Comparison of ENCODE assay signal across 20 cellular contexts in the genomic region with DNA sequence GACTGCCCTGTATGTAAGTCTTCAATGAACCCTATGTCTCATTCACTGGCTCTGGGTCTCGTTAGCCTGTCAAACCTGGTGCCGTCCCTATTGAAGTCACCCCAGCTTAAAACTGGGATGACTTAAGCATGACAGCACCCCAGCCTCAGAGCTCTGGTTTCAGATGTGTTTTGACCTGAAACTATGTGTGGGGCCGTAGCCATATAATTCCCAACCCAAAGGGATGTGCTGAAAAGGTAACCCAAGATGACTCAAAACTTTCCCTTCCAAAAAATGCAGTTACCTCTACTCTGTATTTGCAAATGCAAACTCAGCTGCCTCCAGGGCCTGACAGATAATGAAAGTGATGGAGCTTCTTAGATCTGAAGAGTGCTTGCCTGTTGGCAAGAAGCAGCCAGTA.
A peak's percentile ranks its signal among the peaks of the same experiment; 100 is the strongest.
DNase-seq lines count a peak whose midpoint lies in the region; ATAC-seq and TF ChIP-seq lines count a peak whose summit lies in the region.
"Had no signal": no experiment of that assay in that cellular context is flagged by ENCODE, and none has a peak within 500 bp of the region (broad histone marks: within the 10 kb centered on the region; RNA-seq: fewer than 3 reads in every experiment).

No MANE protein-coding gene starts in this region.

- ATAC-seq in GM21515 (IDR thresholded peaks at IDR 0.05; ENCODE audit: unreplicated experiment) (peak; percentile 56), HG03039 (IDR thresholded peaks at IDR 0.05; ENCODE audit: unreplicated experiment) (peak; percentile 55)
- ATAC-seq: right lobe of liver had no signal

- no peaks in the 10 kb centered on the region for H3F3A ChIP-seq in smooth muscle cell (ENCODE audit: low read depth)
- H3F3A ChIP-seq in MM.1S (ENCODE audit: insufficient read depth, low read length): no peaks in the 10 kb centered on the region

- no peak overlapping the region for H3K4me2 ChIP-seq in parathyroid adenoma (ENCODE audit: low read length)
- no peak overlapping the region for H3K4me2 ChIP-seq in smooth muscle cell
- no peak overlapping the region for H3K4me2 ChIP-seq in MM.1S (ENCODE audit: low read depth, low read length)

- DNase-seq in stimulated activated CD4-positive, alpha-beta T cell treated with anti-CD3 and anti-CD28 coated beads, Interleukin-15, amount 100 ng/mL, for 24 hours: peak; percentile 2
- no peak for DNase-seq in stimulated activated CD4-positive, alpha-beta T cell treated with anti-CD3 and anti-CD28 coated beads, Interleukin-2, amount 100 ng/mL, for 48 hours
- no peak for DNase-seq in smooth muscle cell (lab: John Stamatoyannopoulos, UW; ENCODE audit: unreplicated experiment)
- no peak for DNase-seq in NK-92 (lab: John Stamatoyannopoulos, UW; ENCODE audit: unreplicated experiment)
- DNase-seq in MM.1S: no peak
- DNase-seq: activated effector memory CD4-positive, alpha-beta T cell treated with anti-CD3 and anti-CD28 coated beads, Interleukin-2, amount 50 U/mL, for 16 hours; CD4-positive, alpha-beta T cell; cortex of kidney; Kasumi-1; NCI-H187; NCI-H524; right lobe of liver; stimulated activated CD4-positive, alpha-beta T cell treated with anti-CD3 and anti-CD28 coated beads, Interleukin-4, amount 100 ng/mL, for 24 hours; SW 1271; WERI-Rb-1 had no signal

- H3K27ac ChIP-seq in parathyroid adenoma: peak overlapping the region; percentile 0
- no peak overlapping the region for H3K27ac ChIP-seq in smooth muscle cell (ENCODE audit: low read depth)
- H3K27ac ChIP-seq in MM.1S (ENCODE audit: low read length): no peak overlapping the region
- H3K27ac ChIP-seq: epithelial cell of prostate, right lobe of liver, tibial nerve, WERI-Rb-1 had no signal

- H3K9me3 ChIP-seq in parathyroid adenoma (ENCODE audit: control insufficient read depth, low read length) (no peaks in the 10 kb centered on the region), smooth muscle cell (replicated peaks; ENCODE audit: low read depth) (no peaks in the 10 kb centered on the region), MM.1S (replicated peaks; ENCODE audit: insufficient read depth, low read length) (no peaks in the 10 kb centered on the region)
- H3K9me3 ChIP-seq: right lobe of liver, tibial nerve had no signal

- H3K36me3 ChIP-seq in parathyroid adenoma (ENCODE audit: control insufficient read depth, insufficient read depth, low read length) (no peaks in the 10 kb centered on the region), smooth muscle cell (ENCODE audit: low read depth) (no peaks in the 10 kb centered on the region), MM.1S (replicated peaks; ENCODE audit: insufficient read depth, low read length) (no peaks in the 10 kb centered on the region)
- H3K36me3 ChIP-seq: right lobe of liver, tibial nerve, WERI-Rb-1 had no signal

- H2AFZ ChIP-seq in parathyroid adenoma: no peak overlapping the region
- no peak overlapping the region for H2AFZ ChIP-seq in smooth muscle cell (ENCODE audit: low read depth)
- H2AFZ ChIP-seq in MM.1S (ENCODE audit: low read length): no peak overlapping the region

- H3K9me2 ChIP-seq in MM.1S (replicated peaks; ENCODE audit: insufficient read depth, low read length): no peaks in the 10 kb centered on the region

- peaks cover 7% of the 10 kb centered on the region for H3K4me1 ChIP-seq in parathyroid adenoma
- H3K4me1 ChIP-seq in smooth muscle cell (ENCODE audit: low read depth): peaks cover 5% of the 10 kb centered on the region
- no peaks in the 10 kb centered on the region for H3K4me1 ChIP-seq in MM.1S (ENCODE audit: low read length)
- H3K4me1 ChIP-seq: tibial nerve had no signal

- H3K4me3 ChIP-seq in parathyroid adenoma (ENCODE audit: low read depth, low read length): no peak overlapping the region
- no peak overlapping the region for H3K4me3 ChIP-seq in smooth muscle cell
- H3K4me3 ChIP-seq in MM.1S (ENCODE audit: low read length): no peak overlapping the region
- H3K4me3 ChIP-seq: right lobe of liver, tibial nerve had no signal

- WGBS in smooth muscle cell (ENCODE audit: low lambda C conversion rate): 75% methylated on average over 3 of the region's 3 CpGs

- no peaks in the 10 kb centered on the region for H4K20me1 ChIP-seq in smooth muscle cell (ENCODE audit: low read depth)
- no peaks in the 10 kb centered on the region for H4K20me1 ChIP-seq in MM.1S (ENCODE audit: insufficient read depth, low read length)

- no peaks in the 10 kb centered on the region for H3K79me2 ChIP-seq in parathyroid adenoma
- H3K79me2 ChIP-seq in smooth muscle cell (ENCODE audit: low read depth): no peaks in the 10 kb centered on the region
- no peaks in the 10 kb centered on the region for H3K79me2 ChIP-seq in MM.1S (ENCODE audit: low read length)

- no peak overlapping the region for H3K9ac ChIP-seq in parathyroid adenoma
- no peak overlapping the region for H3K9ac ChIP-seq in smooth muscle cell (ENCODE audit: low read depth)
- H3K9ac ChIP-seq in MM.1S (ENCODE audit: low read length): no peak overlapping the region

- TF ChIP-seq CTCF in parathyroid adenoma (IDR thresholded peaks at IDR 0.05) (no peak), smooth muscle cell (IDR thresholded peaks at IDR 0.05; ENCODE audit: borderline replicate concordance, insufficient read depth, poor library complexity, severe bottlenecking) (no peak), MM.1S (IDR thresholded peaks at IDR 0.05; ENCODE audit: low read length) (no peak)

- H3K27me3 ChIP-seq in parathyroid adenoma (ENCODE audit: control insufficient read depth, insufficient read depth, low read length) (no peaks in the 10 kb centered on the region), smooth muscle cell (ENCODE audit: low read depth) (no peaks in the 10 kb centered on the region), MM.1S (replicated peaks; ENCODE audit: insufficient read depth, low read length) (no peaks in the 10 kb centered on the region)
- H3K27me3 ChIP-seq: right lobe of liver, tibial nerve had no signal
